Comparison of ENCODE assay signal across 1 cellular context in the genomic region with DNA sequence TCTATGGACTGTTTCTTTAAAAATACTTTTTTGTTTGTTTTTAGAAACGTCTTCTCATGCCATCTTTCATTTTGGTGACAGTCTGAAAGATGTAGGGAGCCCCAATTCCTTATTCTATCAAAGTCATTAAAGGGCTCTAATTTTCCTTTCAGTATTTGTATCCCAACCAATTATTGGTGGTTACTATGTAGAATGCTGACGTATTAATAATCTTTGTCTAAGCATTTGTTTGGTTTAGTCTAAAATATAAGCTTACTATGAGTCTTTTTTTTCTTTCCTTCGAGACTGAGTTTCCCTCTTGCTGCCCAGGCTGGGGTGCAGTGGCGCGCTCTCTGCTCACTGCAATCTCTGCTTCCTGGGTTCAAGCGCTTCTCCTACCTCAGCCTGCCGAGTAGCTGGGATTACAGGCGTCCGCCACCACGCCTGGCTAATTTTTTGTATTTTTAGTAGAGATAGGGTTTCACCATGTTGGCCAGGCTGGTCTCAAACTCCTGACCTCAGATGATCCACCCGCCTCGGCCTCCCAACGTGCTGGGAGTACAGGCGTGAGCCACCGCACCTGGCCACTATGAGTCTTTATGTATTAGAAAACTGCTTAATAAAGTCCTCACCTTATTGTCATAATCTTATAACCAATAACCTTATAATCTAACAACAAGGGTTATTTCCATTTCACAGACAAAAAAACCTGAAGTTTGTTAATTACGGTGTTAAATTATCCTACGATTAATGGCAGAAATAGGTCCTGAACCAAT.
TF ChIP-seq lines count a peak whose summit lies in the region.

No MANE protein-coding gene starts in this region.

TF ChIP-seq in HCT116, 20 proteins besides CTCF, POLR2A, EP300 and RAD21 (continued from another document):
- TF ChIP-seq, protein P1, sequence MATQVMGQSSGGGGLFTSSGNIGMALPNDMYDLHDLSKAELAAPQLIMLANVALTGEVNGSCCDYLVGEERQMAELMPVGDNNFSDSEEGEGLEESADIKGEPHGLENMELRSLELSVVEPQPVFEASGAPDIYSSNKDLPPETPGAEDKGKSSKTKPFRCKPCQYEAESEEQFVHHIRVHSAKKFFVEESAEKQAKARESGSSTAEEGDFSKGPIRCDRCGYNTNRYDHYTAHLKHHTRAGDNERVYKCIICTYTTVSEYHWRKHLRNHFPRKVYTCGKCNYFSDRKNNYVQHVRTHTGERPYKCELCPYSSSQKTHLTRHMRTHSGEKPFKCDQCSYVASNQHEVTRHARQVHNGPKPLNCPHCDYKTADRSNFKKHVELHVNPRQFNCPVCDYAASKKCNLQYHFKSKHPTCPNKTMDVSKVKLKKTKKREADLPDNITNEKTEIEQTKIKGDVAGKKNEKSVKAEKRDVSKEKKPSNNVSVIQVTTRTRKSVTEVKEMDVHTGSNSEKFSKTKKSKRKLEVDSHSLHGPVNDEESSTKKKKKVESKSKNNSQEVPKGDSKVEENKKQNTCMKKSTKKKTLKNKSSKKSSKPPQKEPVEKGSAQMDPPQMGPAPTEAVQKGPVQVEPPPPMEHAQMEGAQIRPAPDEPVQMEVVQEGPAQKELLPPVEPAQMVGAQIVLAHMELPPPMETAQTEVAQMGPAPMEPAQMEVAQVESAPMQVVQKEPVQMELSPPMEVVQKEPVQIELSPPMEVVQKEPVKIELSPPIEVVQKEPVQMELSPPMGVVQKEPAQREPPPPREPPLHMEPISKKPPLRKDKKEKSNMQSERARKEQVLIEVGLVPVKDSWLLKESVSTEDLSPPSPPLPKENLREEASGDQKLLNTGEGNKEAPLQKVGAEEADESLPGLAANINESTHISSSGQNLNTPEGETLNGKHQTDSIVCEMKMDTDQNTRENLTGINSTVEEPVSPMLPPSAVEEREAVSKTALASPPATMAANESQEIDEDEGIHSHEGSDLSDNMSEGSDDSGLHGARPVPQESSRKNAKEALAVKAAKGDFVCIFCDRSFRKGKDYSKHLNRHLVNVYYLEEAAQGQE (IDR thresholded peaks at IDR 0.05; ENCODE audit: low read depth) = no peak
- no peak for TF ChIP-seq EZH2 (IDR thresholded peaks at IDR 0.05)
